Comparison of ENCODE assay signal across 13 cellular contexts in genomic region chr22:23242473-23243001, GRCh38.
DNase-seq lines count a peak whose midpoint lies in the region; ATAC-seq and TF ChIP-seq lines count a peak whose summit lies in the region.
"Had no signal": no experiment of that assay in that cellular context is flagged by ENCODE, and none has a peak within 500 bp of the region (broad histone marks: within the 10 kb centered on the region; RNA-seq: fewer than 3 reads in every experiment).

No MANE protein-coding gene starts in this region.

- H3K4me3 Mint-ChIP-seq in T-helper 2 cell treated with Interferon-gamma antibody and Interleukin-4, amounts not matched to agents 5 μg/mL and 100 μg/mL, for 36 hours, result peak overlapping the region; percentile 47
- H3K4me3 Mint-ChIP-seq in activated CD4-positive, alpha-beta memory T cell treated with anti-CD3 and anti-CD28 coated beads for 36 hours, result peak overlapping the region; percentile 47

- no peak overlapping the region for H3K4me3 ChIP-seq in fibroblast of the aortic adventitia (ENCODE audit: low read depth, low read length)
- H3K4me3 ChIP-seq in trophoblast cell (ENCODE audit: low read depth, low read length), result no peak overlapping the region
- H3K4me3 ChIP-seq: esophagus squamous epithelium, tibial nerve had no signal

- H3K9ac ChIP-seq in trophoblast cell (ENCODE audit: low read length), result no peak overlapping the region

- no peak overlapping the region for H3K14ac ChIP-seq in trophoblast cell (ENCODE audit: low read length)

- H3K27me3 Mint-ChIP-seq in T-helper 2 cell treated with Interferon-gamma antibody and Interleukin-4, amounts not matched to agents 5 μg/mL and 100 μg/mL, for 36 hours (ENCODE audit: low read depth), result no peaks in the 10 kb centered on the region
- H3K27me3 Mint-ChIP-seq in activated CD4-positive, alpha-beta memory T cell treated with anti-CD3 and anti-CD28 coated beads for 36 hours, result no peaks in the 10 kb centered on the region

- intact Hi-C loops in activated CD4-positive, alpha-beta memory T cell treated with anti-CD3 and anti-CD28 coated beads for 36 hours (cut with micrococcal nuclease), result loop anchor here (1.0 to 5.0 kb wide), 4 partner anchors 22 to 60 kb away; no protein-coding TSS in a partner anchor

- no peak overlapping the region for H3K18ac ChIP-seq in trophoblast cell (ENCODE audit: low read length)

- H2AFZ ChIP-seq in trophoblast cell (ENCODE audit: insufficient read depth, low read length, poor library complexity), result no peak overlapping the region

- H3K4me2 ChIP-seq in trophoblast cell (ENCODE audit: low read length), result peak overlapping the region; percentile 22

- peaks cover 16% of the 10 kb centered on the region for H3K36me3 Mint-ChIP-seq in T-helper 2 cell treated with Interferon-gamma antibody and Interleukin-4, amounts not matched to agents 5 μg/mL and 100 μg/mL, for 36 hours (ENCODE audit: low read depth)
- H3K36me3 Mint-ChIP-seq in activated CD4-positive, alpha-beta memory T cell treated with anti-CD3 and anti-CD28 coated beads for 36 hours, result peaks cover 3% of the 10 kb centered on the region

- peaks cover 2% of the 10 kb centered on the region for H3K9me3 ChIP-seq in trophoblast cell (ENCODE audit: insufficient read depth, low read depth, low read length)
- H3K9me3 ChIP-seq: esophagus squamous epithelium, tibial nerve had no signal

- WGBS in trophoblast cell (ENCODE audit: extremely low coverage, insufficient coverage, insufficient read length), result no CpG with 5 or more reads among the region's 10 CpGs

- ATAC-seq in GM18502 (IDR thresholded peaks at IDR 0.05; ENCODE audit: poor library complexity, unreplicated experiment), result no peak

- DNase-seq in T-helper 2 cell treated with Interferon-gamma antibody and Interleukin-4, amounts not matched to agents 5 μg/mL and 100 μg/mL, for 36 hours (ENCODE audit: low spot score), result no peak
- DNase-seq in T-helper 2 cell (no peak), fibroblast of the aortic adventitia (ENCODE audit: low read depth) (no peak), trophoblast cell (no peak), RKO (ENCODE audit: low spot score) (no peak), NCI-H510A (lab: John Stamatoyannopoulos, UW) (no peak)
- peak; percentile 33 for DNase-seq in activated CD4-positive, alpha-beta memory T cell treated with anti-CD3 and anti-CD28 coated beads for 36 hours
- DNase-seq: esophagus squamous epithelium, mammary epithelial cell, NCI-H1694, Right ventricle myocardium superior had no signal

- H4K8ac ChIP-seq in trophoblast cell (ENCODE audit: low read depth, low read length), result no peak overlapping the region

- H3K4ac ChIP-seq in trophoblast cell (ENCODE audit: low read depth, low read length), result no peak overlapping the region

- CTCF ChIA-PET in activated CD4-positive, alpha-beta memory T cell treated with anti-CD3 and anti-CD28 coated beads for 36 hours (lab: Charles Lee), result interaction anchor here (0.6 to 3.0 kb wide), 15 partner anchors 10 to 68 kb away, joined by 3 to 15 read pairs (median 7); partner anchors contain the start of gene BCR

- H2BK12ac ChIP-seq in trophoblast cell (ENCODE audit: low read length), result no peak overlapping the region

- peak overlapping the region; percentile 40 for H3K27ac ChIP-seq in trophoblast cell (ENCODE audit: low read depth, low read length)
- H3K27ac ChIP-seq: esophagus squamous epithelium had no signal

- peaks cover 0 to 7% of the 10 kb centered on the region in 2 experiments for H3K36me3 ChIP-seq in trophoblast cell (ENCODE audit: control insufficient read depth in 1 of 2, insufficient read depth in 2 of 2, low read length in 2 of 2)
- H3K36me3 ChIP-seq: tibial nerve had no signal

- H3K4me1 ChIP-seq in trophoblast cell (ENCODE audit: control insufficient read depth in 1 of 2, insufficient read depth in 2 of 2, low read length in 2 of 2), result peaks cover 30 to 41% of the 10 kb centered on the region in 2 experiments

- H2BK120ac ChIP-seq in trophoblast cell (ENCODE audit: insufficient read depth, low read length, poor library complexity), result no peak overlapping the region

- H2AK5ac ChIP-seq in trophoblast cell (ENCODE audit: low read length), result no peak overlapping the region

- H4K12ac ChIP-seq in trophoblast cell (ENCODE audit: low read depth, low read length), result no peak overlapping the region

- H3K27me3 ChIP-seq in trophoblast cell (ENCODE audit: insufficient read depth, low read length), result no peaks in the 10 kb centered on the region
- H3K27me3 ChIP-seq: esophagus squamous epithelium, tibial nerve had no signal

- POLR2A ChIA-PET in activated CD4-positive, alpha-beta memory T cell treated with anti-CD3 and anti-CD28 coated beads for 36 hours (lab: Charles Lee), result interaction anchor here (0.8 to 3.1 kb wide), 7 partner anchors 9 to 61 kb away, joined by 3 to 18 read pairs (median 5); partner anchors contain the start of gene BCR

- H3K79me1 ChIP-seq in trophoblast cell (ENCODE audit: low read length), result peaks cover 4% of the 10 kb centered on the region

- peaks cover 10% of the 10 kb centered on the region for H3K79me2 ChIP-seq in trophoblast cell (ENCODE audit: control insufficient read depth, insufficient read depth, low read length, poor library complexity)

- peak; percentile 15 for TF ChIP-seq CTCF in fibroblast of the aortic adventitia (IDR thresholded peaks at IDR 0.05; ENCODE audit: insufficient read depth, low read length)

- no peak overlapping the region for H2BK5ac ChIP-seq in trophoblast cell (ENCODE audit: low read depth, low read length, poor library complexity)

- H3K27ac Mint-ChIP-seq in T-helper 2 cell treated with Interferon-gamma antibody and Interleukin-4, amounts not matched to agents 5 μg/mL and 100 μg/mL, for 36 hours, result peak overlapping the region; percentile 74
- peak overlapping the region; percentile 83 for H3K27ac Mint-ChIP-seq in activated CD4-positive, alpha-beta memory T cell treated with anti-CD3 and anti-CD28 coated beads for 36 hours

- no peak overlapping the region for H3K23ac ChIP-seq in trophoblast cell (ENCODE audit: low read length)

- H3K4me1 Mint-ChIP-seq in T-helper 2 cell treated with Interferon-gamma antibody and Interleukin-4, amounts not matched to agents 5 μg/mL and 100 μg/mL, for 36 hours (ENCODE audit: low read depth), result peaks cover 40% of the 10 kb centered on the region
- peaks cover 91% of the 10 kb centered on the region for H3K4me1 Mint-ChIP-seq in activated CD4-positive, alpha-beta memory T cell treated with anti-CD3 and anti-CD28 coated beads for 36 hours (ENCODE audit: low read depth)

- no peaks in the 10 kb centered on the region for H3K9me3 Mint-ChIP-seq in T-helper 2 cell treated with Interferon-gamma antibody and Interleukin-4, amounts not matched to agents 5 μg/mL and 100 μg/mL, for 36 hours
- H3K9me3 Mint-ChIP-seq in activated CD4-positive, alpha-beta memory T cell treated with anti-CD3 and anti-CD28 coated beads for 36 hours, result no peaks in the 10 kb centered on the region

- H4K91ac ChIP-seq in trophoblast cell (ENCODE audit: low read depth, low read length), result no peak overlapping the region
